In the genomic region with DNA sequence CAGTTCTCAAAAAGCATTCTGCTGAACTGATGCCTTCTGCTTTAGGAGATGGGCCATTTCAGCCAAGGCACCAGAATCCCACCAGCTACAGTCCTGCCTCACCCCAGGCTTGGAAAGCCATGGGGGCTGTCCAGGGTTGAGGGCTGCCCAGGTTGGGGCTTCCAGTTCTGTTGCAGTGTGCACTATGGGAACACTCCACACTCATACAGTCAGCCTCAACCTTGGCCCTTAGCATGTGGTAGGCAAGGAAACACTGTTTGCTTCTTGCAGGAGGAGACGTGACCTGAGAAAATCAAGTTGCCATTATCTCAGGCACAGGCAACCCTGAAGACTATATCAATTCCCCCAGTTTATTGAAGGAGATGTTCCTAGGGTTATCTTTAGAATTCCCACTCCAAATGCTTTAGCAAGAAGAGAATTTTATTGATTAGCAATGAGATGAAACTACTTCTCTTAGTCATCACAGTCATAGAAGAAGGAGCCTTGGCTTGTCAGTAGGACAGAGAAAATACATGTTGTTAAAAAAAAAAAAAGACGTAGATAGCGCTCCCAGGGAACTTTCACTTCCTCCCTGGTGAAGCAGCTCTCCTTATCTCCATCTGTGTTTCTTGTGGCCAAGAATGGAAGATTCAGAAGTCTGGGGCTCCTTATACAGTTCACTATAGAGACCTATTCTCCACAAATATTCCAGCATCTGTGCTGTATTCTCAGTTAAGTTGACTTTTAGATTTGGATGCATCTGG, we compare ENCODE assay signal across 1 cellular context.
TF ChIP-seq lines count a peak whose summit lies in the region.

No MANE protein-coding gene starts in this region.

TF ChIP-seq in WTC11, 78 proteins besides CTCF, POLR2A, EP300 and RAD21 (continued from another document):
- TF ChIP-seq, protein P1, sequence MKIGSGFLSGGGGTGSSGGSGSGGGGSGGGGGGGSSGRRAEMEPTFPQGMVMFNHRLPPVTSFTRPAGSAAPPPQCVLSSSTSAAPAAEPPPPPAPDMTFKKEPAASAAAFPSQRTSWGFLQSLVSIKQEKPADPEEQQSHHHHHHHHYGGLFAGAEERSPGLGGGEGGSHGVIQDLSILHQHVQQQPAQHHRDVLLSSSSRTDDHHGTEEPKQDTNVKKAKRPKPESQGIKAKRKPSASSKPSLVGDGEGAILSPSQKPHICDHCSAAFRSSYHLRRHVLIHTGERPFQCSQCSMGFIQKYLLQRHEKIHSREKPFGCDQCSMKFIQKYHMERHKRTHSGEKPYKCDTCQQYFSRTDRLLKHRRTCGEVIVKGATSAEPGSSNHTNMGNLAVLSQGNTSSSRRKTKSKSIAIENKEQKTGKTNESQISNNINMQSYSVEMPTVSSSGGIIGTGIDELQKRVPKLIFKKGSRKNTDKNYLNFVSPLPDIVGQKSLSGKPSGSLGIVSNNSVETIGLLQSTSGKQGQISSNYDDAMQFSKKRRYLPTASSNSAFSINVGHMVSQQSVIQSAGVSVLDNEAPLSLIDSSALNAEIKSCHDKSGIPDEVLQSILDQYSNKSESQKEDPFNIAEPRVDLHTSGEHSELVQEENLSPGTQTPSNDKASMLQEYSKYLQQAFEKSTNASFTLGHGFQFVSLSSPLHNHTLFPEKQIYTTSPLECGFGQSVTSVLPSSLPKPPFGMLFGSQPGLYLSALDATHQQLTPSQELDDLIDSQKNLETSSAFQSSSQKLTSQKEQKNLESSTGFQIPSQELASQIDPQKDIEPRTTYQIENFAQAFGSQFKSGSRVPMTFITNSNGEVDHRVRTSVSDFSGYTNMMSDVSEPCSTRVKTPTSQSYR (CRISPR knock-in tag; IDR thresholded peaks at IDR 0.05): no peak
- TF ChIP-seq JUN (CRISPR knock-in tag; IDR thresholded peaks at IDR 0.05) (no peak), MXD4 (CRISPR knock-in tag; IDR thresholded peaks at IDR 0.05; ENCODE audit: borderline replicate concordance) (no peak), CBFB (CRISPR knock-in tag; IDR thresholded peaks at IDR 0.05; ENCODE audit: low read depth) (no peak), ELF4 (CRISPR knock-in tag; IDR thresholded peaks at IDR 0.05; ENCODE audit: low read depth) (no peak), SMAD3 (CRISPR knock-in tag; IDR thresholded peaks at IDR 0.05; ENCODE audit: borderline replicate concordance) (no peak)
- TF ChIP-seq, protein P2, sequence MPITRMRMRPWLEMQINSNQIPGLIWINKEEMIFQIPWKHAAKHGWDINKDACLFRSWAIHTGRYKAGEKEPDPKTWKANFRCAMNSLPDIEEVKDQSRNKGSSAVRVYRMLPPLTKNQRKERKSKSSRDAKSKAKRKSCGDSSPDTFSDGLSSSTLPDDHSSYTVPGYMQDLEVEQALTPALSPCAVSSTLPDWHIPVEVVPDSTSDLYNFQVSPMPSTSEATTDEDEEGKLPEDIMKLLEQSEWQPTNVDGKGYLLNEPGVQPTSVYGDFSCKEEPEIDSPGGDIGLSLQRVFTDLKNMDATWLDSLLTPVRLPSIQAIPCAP (CRISPR knock-in tag; IDR thresholded peaks at IDR 0.05): no peak
